Comparison of ENCODE assay signal across 1 cellular context in the genomic region with DNA sequence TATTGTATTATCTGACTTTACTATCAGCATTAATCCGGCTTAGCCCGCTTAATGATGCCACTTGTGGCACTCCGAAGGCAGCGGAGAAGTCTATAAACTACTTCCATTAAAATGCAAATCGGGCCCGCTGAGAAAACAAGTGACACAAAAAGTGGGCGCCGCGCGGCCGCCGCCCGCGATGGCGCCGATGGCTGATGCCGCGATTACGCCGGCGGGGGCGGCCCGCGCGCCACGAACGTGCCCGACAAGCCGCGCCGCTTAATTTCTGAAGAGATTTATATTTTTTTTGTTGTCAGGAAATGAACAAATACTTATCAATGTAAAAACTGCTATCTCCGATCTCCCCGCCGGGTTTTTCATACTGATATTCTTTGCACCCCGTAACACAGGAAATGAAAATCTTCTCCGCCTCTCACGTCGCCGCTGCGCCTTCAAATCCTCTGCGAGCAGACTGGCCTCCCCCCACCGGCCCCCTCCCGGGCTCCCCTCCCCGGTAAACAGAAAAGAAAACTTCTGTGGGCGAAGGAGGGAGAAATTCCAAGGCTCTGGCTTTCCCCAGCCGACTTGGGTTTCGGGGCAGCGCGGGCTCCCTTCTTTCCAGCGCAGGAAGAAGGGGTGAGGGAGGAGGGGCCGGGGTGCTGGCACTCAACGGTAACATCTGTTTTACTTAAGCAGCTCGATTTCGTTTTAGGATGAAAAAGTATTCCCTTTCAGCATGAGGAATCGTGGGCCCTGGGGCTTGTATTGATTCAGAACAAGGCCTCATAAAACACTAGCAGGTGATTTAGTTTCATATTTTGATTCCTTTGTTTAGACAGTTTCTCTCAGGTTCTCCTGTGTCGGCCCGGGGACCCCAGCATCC.
TF ChIP-seq lines count a peak whose summit lies in the region.

No MANE protein-coding gene starts in this region.

TF ChIP-seq in K562, 482 proteins besides CTCF, POLR2A, EP300 and RAD21 (continued from another document and continues in another):
- TF ChIP-seq ELK1 (CRISPR knock-in tag; IDR thresholded peaks at IDR 0.05) (no peak), KAT7 (CRISPR knock-in tag; IDR thresholded peaks at IDR 0.05; ENCODE audit: borderline replicate concordance) (no peak), ZFX (CRISPR knock-in tag; IDR thresholded peaks at IDR 0.05) (peak; percentile 34; the same call in 1 of the 2 replicates), TSC22D4 (tag; IDR thresholded peaks at IDR 0.05) (no peak), VEZF1 (CRISPR knock-in tag; IDR thresholded peaks at IDR 0.05) (peak; percentile 61; the same call in 1 of the 2 replicates), HCFC1 (IDR thresholded peaks at IDR 0.05; ENCODE audit: low read depth, low read length) (peak; percentile 63), MTA1 (IDR thresholded peaks at IDR 0.05; ENCODE audit: borderline replicate concordance) (peak; percentile 83; the same call in 1 of the 2 replicates), ZNF668 (CRISPR knock-in tag; IDR thresholded peaks at IDR 0.05) (no peak), SAFB2 (IDR thresholded peaks at IDR 0.05; ENCODE audit: borderline replicate concordance, low read depth, low read length, severe bottlenecking) (no peak), POU5F1 (IDR thresholded peaks at IDR 0.05; ENCODE audit: borderline replicate concordance, low read depth, low read length, partially characterized antibody) (no peak), BRD4 (IDR thresholded peaks at IDR 0.05) (peak; percentile 39; the same call in 1 of the 2 replicates), ZNF696 (CRISPR knock-in tag; conservative IDR thresholded peaks at IDR 0.05) (no peak), HLTF (IDR thresholded peaks at IDR 0.05) (no peak), SLC30A9 (CRISPR knock-in tag; IDR thresholded peaks at IDR 0.05) (no peak), ARHGAP35 (IDR thresholded peaks at IDR 0.05; ENCODE audit: partially characterized antibody) (no peak), FOXJ2 (tag; IDR thresholded peaks at IDR 0.05) (no peak), YY1 (IDR thresholded peaks at IDR 0.05; ENCODE audit: borderline replicate concordance in 1 of 3, control insufficient read depth in 1 of 3, extremely low read depth in 1 of 3, insufficient read depth in 3 of 3, insufficient read length in 1 of 3, insufficient replicate concordance in 2 of 3, low read depth in 1 of 3, low read length in 2 of 3) (peak; percentile 32 to 92 (median 83)), ZNF445 (CRISPR knock-in tag; IDR thresholded peaks at IDR 0.05; ENCODE audit: low read depth) (no peak), SMAD4 (CRISPR knock-in tag; conservative IDR thresholded peaks at IDR 0.05) (0 out of 2 replicates have a peak, but pooled peaks have one; percentile 40), KDM5B (IDR thresholded peaks at IDR 0.05; ENCODE audit: insufficient replicate concordance, low read depth, low read length) (no peak), SIX5 (IDR thresholded peaks at IDR 0.05; ENCODE audit: borderline replicate concordance in 1 of 2, insufficient read depth in 1 of 2, low read depth in 1 of 2, low read length in 2 of 2) (no peak), KDM2B (CRISPR knock-in tag; IDR thresholded peaks at IDR 0.05) (no peak), MAZ (CRISPR knock-in tag; conservative IDR thresholded peaks at IDR 0.05 in 1 of 2, IDR thresholded peaks at IDR 0.05 in 1 of 2) (peak in 1 of 2 experiments; percentile 17; a peak in 1 of 4 replicates), ZSCAN32 (CRISPR knock-in tag; IDR thresholded peaks at IDR 0.05) (no peak), ZNF124 (CRISPR knock-in tag; IDR thresholded peaks at IDR 0.05) (no peak), ZBTB17 (CRISPR knock-in tag; IDR thresholded peaks at IDR 0.05) (no peak), ZNF584 (CRISPR knock-in tag; IDR thresholded peaks at IDR 0.05; ENCODE audit: low read depth) (0 out of 2 replicates have a peak, but pooled peaks have one; percentile 30), SNAPC5 (CRISPR knock-in tag; IDR thresholded peaks at IDR 0.05) (no peak), MGA (IDR thresholded peaks at IDR 0.05) (peak; percentile 70), HNRNPK (IDR thresholded peaks at IDR 0.05; ENCODE audit: low read depth, low read length, poor library complexity, severe bottlenecking) (no peak), ZFPM2 (CRISPR knock-in tag; IDR thresholded peaks at IDR 0.05) (no peak), HNRNPLL (IDR thresholded peaks at IDR 0.05; ENCODE audit: low read depth, low read length, poor library complexity, severe bottlenecking) (peak; percentile 36), SREBF1 (IDR thresholded peaks at IDR 0.05; ENCODE audit: borderline replicate concordance, low read depth, low read length) (no peak), ATF1 (CRISPR knock-in tag; IDR thresholded peaks at IDR 0.05) (peak; percentile 53), ATF1 (tag; IDR thresholded peaks at IDR 0.05) (peak; percentile 96), HBP1 (CRISPR knock-in tag; IDR thresholded peaks at IDR 0.05) (no peak), EGR1 (conservative IDR thresholded peaks at IDR 0.05) (peak; percentile 69), HDGF (IDR thresholded peaks at IDR 0.05) (no peak), NEUROD1 (IDR thresholded peaks at IDR 0.05; ENCODE audit: borderline replicate concordance, low read depth, low read length, partially characterized antibody) (no peak), KDM4B (IDR thresholded peaks at IDR 0.05; ENCODE audit: borderline replicate concordance in 2 of 2, low read depth in 1 of 2) (no peak), CBFA2T3 (IDR thresholded peaks at IDR 0.05) (no peak)
- TF ChIP-seq, protein P1, sequence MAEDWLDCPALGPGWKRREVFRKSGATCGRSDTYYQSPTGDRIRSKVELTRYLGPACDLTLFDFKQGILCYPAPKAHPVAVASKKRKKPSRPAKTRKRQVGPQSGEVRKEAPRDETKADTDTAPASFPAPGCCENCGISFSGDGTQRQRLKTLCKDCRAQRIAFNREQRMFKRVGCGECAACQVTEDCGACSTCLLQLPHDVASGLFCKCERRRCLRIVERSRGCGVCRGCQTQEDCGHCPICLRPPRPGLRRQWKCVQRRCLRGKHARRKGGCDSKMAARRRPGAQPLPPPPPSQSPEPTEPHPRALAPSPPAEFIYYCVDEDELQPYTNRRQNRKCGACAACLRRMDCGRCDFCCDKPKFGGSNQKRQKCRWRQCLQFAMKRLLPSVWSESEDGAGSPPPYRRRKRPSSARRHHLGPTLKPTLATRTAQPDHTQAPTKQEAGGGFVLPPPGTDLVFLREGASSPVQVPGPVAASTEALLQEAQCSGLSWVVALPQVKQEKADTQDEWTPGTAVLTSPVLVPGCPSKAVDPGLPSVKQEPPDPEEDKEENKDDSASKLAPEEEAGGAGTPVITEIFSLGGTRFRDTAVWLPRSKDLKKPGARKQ (CRISPR knock-in tag; IDR thresholded peaks at IDR 0.05) = no peak
- TF ChIP-seq, protein P2, sequence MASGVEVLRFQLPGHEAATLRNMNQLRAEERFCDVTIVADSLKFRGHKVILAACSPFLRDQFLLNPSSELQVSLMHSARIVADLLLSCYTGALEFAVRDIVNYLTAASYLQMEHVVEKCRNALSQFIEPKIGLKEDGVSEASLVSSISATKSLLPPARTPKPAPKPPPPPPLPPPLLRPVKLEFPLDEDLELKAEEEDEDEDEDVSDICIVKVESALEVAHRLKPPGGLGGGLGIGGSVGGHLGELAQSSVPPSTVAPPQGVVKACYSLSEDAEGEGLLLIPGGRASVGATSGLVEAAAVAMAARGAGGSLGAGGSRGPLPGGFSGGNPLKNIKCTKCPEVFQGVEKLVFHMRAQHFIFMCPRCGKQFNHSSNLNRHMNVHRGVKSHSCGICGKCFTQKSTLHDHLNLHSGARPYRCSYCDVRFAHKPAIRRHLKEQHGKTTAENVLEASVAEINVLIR (CRISPR knock-in tag; IDR thresholded peaks at IDR 0.05) = peak; percentile 80
